ENCODE assay signal across 8 cellular contexts in genomic region chr1:159188375-159188788, GRCh38. TPM values are rescaled to one million over a fixed set of nuclear protein-coding genes. Genes with fewer than 3 reads are reported as not detected.
DNase-seq lines count a peak whose midpoint lies in the region; ATAC-seq and TF ChIP-seq lines count a peak whose summit lies in the region.

No MANE protein-coding gene starts in this region.

- H3K4me3 Mint-ChIP-seq in neural crest cell: peak overlapping the region; percentile 85

- H3K27ac Mint-ChIP-seq in neural crest cell (ENCODE audit: unreplicated experiment): peak overlapping the region; percentile 95

- no peaks in the 10 kb centered on the region for H3K9me3 Mint-ChIP-seq in neural crest cell

- no peak for DNase-seq in activated CD4-positive, CD25-positive, alpha-beta regulatory T cell treated with anti-CD3 and anti-CD28 coated beads, Interleukin-2, amount 50 U/mL, for 72 hours
- DNase-seq in NOMO-1 treated with DMSO at 0.1 percent for 48 hours (lab: John Stamatoyannopoulos, UW; ENCODE audit: unreplicated experiment) (peak; percentile 27), fibroblast of pulmonary artery (ENCODE audit: low read depth) (peak; percentile 48), neural crest cell (ENCODE audit: low read depth, low spot score) (peak; percentile 67), superior temporal gyrus (ENCODE audit: extremely low spot score) (no peak), OCI-M1 (lab: John Stamatoyannopoulos, UW) (no peak)

- H3K4me1 Mint-ChIP-seq in neural crest cell: peaks cover 27% of the 10 kb centered on the region

- H3K36me3 Mint-ChIP-seq in neural crest cell (ENCODE audit: low read depth): no peaks in the 10 kb centered on the region

- peak; percentile 43 to 56 for ATAC-seq in activated CD4-positive, CD25-positive, alpha-beta regulatory T cell treated with anti-CD3 and anti-CD28 coated beads, Interleukin-2, amount 50 U/mL, for 24 hours
- peak; percentile 98 for ATAC-seq in HG02798 (IDR thresholded peaks at IDR 0.05; ENCODE audit: poor library complexity, unreplicated experiment)

- peak overlapping the region; percentile 8 for H3K4me3 ChIP-seq in fibroblast of pulmonary artery (replicated peaks; ENCODE audit: low read depth, low read length)

- TF ChIP-seq CTCF in fibroblast of pulmonary artery (IDR thresholded peaks at IDR 0.05; ENCODE audit: low read length, missing control alignments) (no peak), neural crest cell (conservative IDR thresholded peaks at IDR 0.05) (no peak)

- peaks cover 15% of the 10 kb centered on the region for H3K27me3 Mint-ChIP-seq in neural crest cell (ENCODE audit: low read depth)

RNA-seq across cellular contexts. Expression of gene ACKR1, which starts 16.3 kb away (rescaled TPM):
- total RNA-seq in neural crest cell: 0.98 and 1.1 TPM in 2 replicates

RNA-seq across cellular contexts. Expression of gene CADM3, which starts 17.0 kb away (rescaled TPM):
- total RNA-seq in neural crest cell: 10.0 and 10.4 TPM in 2 replicates

Comparison
In these comparisons a context has a peak if more than half of its experiments do, and no peak if none do; other contexts are left out.
1. DNase-seq: peak in NOMO-1 treated with DMSO at 0.1 percent for 48 hours (single experiment), fibroblast of pulmonary artery (single experiment) and neural crest cell (single experiment); none in activated CD4-positive, CD25-positive, alpha-beta regulatory T cell treated with anti-CD3 and anti-CD28 coated beads, Interleukin-2, amount 50 U/mL, for 72 hours (single experiment), superior temporal gyrus (single experiment) and OCI-M1 (single experiment).